Comparison of ENCODE assay signal across 26 cellular contexts in the genomic region with DNA sequence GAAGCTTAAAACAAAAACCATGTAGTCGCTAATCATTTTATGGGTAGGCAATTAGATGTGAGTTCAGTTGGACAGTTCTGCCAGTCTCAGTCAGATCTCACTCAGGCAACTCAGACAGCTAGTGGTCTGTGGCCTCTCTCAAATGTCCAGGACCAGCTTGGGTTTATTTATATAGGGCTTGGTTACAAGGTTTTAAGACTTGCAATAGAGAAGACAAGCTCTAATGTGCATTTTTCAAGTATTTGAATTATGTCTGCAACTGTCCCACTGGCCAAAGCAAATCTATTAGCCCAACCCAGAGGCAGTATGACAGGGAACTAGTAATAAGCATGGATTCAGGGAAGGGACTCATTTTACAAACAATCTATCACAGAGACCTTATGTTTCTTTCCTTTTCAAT.
"Had no signal": no experiment of that assay in that cellular context is flagged by ENCODE, and none has a peak within 500 bp of the region (broad histone marks: within the 10 kb centered on the region; RNA-seq: fewer than 3 reads in every experiment).

No MANE protein-coding gene starts in this region.

- H3K9me3 ChIP-seq: lower lobe of right lung, ovary, psoas muscle, sigmoid colon, suprapubic skin, transverse colon, vagina had no signal

- ATAC-seq: esophagus mucosa; foreskin keratinocyte; heart right ventricle; left cardiac atrium; left ventricle myocardium superior; lower lobe of right lung; naive thymus-derived CD8-positive, alpha-beta T cell; psoas muscle; right cardiac atrium; stimulated activated naive B cell treated with anti-CD40 and anti-IgM and Interleukin-4, amounts not matched to agents 10 μg/mL and 1 μg/mL and 100 μg/mL, for 72 hours; stimulated activated naive CD8-positive, alpha-beta T cell treated with anti-CD3 and anti-CD28 coated beads, Interleukin-15, amount 100 ng/mL, for 72 hours had no signal

- H3K36me3 ChIP-seq: lower lobe of right lung, ovary, suprapubic skin, transverse colon, vagina had no signal

- H3K27me3 ChIP-seq: foreskin keratinocyte, heart right ventricle, ovary, sigmoid colon, suprapubic skin, transverse colon, vagina had no signal

- H3K27ac ChIP-seq: epithelial cell of prostate, foreskin keratinocyte, heart right ventricle, lower lobe of right lung, ovary, psoas muscle, sigmoid colon, skin epidermis, suprapubic skin, transverse colon, vagina had no signal

- H3K4me3 ChIP-seq: heart right ventricle, lower lobe of right lung, ovary, psoas muscle, sigmoid colon, skin epidermis, suprapubic skin, transverse colon, vagina had no signal

- DNase-seq: cortex of kidney; endodermal cell; foreskin keratinocyte; glutamatergic neuron; heart right ventricle; hippocampal formation; left cardiac atrium; left ventricle myocardium superior; lower lobe of right lung; naive thymus-derived CD8-positive, alpha-beta T cell; occipital lobe; ovary; posterior cingulate gyrus; psoas muscle; right cardiac atrium; sigmoid colon; stimulated activated CD4-positive, alpha-beta T cell treated with anti-CD3 and anti-CD28 coated beads, Interleukin-15, amount 100 ng/mL, for 24 hours; stimulated activated CD4-positive, alpha-beta T cell treated with anti-CD3 and anti-CD28 coated beads, Interleukin-2, amount 100 ng/mL, for 48 hours; stimulated activated naive B cell treated with anti-CD40 and anti-IgM and Interleukin-4, amounts not matched to agents 10 μg/mL and 1 μg/mL and 100 μg/mL, for 72 hours; stimulated activated naive CD8-positive, alpha-beta T cell treated with anti-CD3 and anti-CD28 coated beads, Interleukin-15, amount 100 ng/mL, for 72 hours; transverse colon had no signal

- H3K4me1 ChIP-seq: foreskin keratinocyte, heart right ventricle, lower lobe of right lung, psoas muscle, sigmoid colon, suprapubic skin, vagina had no signal
